In genomic region chr9:124008307-124008854, GRCh38 we compare ENCODE assay signal across 8 cellular contexts. TPM values are rescaled to one million over a fixed set of nuclear protein-coding genes. Genes with fewer than 3 reads are reported as not detected.
DNase-seq lines count a peak whose midpoint lies in the region; TF ChIP-seq lines count a peak whose summit lies in the region.
"Had no signal": no experiment of that assay in that cellular context is flagged by ENCODE, and none has a peak within 500 bp of the region (broad histone marks: within the 10 kb centered on the region; RNA-seq: fewer than 3 reads in every experiment).

No MANE protein-coding gene starts in this region.

- peaks cover 1% of the 10 kb centered on the region for H3K36me3 Mint-ChIP-seq in activated T-helper 1 cell treated with anti-CD3 and anti-CD28 coated beads, Interleukin-12 subunit alpha, Interleukin-12 subunit beta, Interleukin-2, Interleukin-4 antibody, amounts not matched to agents 30 ng/mL and 10 ng/mL and 1 ng/mL, durations not matched to agents 14 hours and 24 hours and 36 hours (ENCODE audit: low read depth)
- no peaks in the 10 kb centered on the region for H3K36me3 Mint-ChIP-seq in nephron (ENCODE audit: low read depth)

- peaks cover 23% of the 10 kb centered on the region for H3K4me1 Mint-ChIP-seq in activated T-helper 1 cell treated with anti-CD3 and anti-CD28 coated beads, Interleukin-12 subunit alpha, Interleukin-12 subunit beta, Interleukin-2, Interleukin-4 antibody, amounts not matched to agents 30 ng/mL and 10 ng/mL and 1 ng/mL, durations not matched to agents 14 hours and 24 hours and 36 hours (ENCODE audit: low read depth)
- H3K4me1 Mint-ChIP-seq in nephron = peaks cover 22% of the 10 kb centered on the region

- no peaks in the 10 kb centered on the region for H3K9me3 Mint-ChIP-seq in activated T-helper 1 cell treated with anti-CD3 and anti-CD28 coated beads, Interleukin-12 subunit alpha, Interleukin-12 subunit beta, Interleukin-2, Interleukin-4 antibody, amounts not matched to agents 30 ng/mL and 10 ng/mL and 1 ng/mL, durations not matched to agents 14 hours and 24 hours and 36 hours
- no peaks in the 10 kb centered on the region for H3K9me3 Mint-ChIP-seq in nephron

- H3K27ac Mint-ChIP-seq in activated T-helper 1 cell treated with anti-CD3 and anti-CD28 coated beads, Interleukin-12 subunit alpha, Interleukin-12 subunit beta, Interleukin-2, Interleukin-4 antibody, amounts not matched to agents 30 ng/mL and 10 ng/mL and 1 ng/mL, durations not matched to agents 14 hours and 24 hours and 36 hours = peak overlapping the region; percentile 61
- no peak overlapping the region for H3K27ac Mint-ChIP-seq in nephron

- no peak overlapping the region for H3K27ac ChIP-seq in HL-60 (replicated peaks)
- H3K27ac ChIP-seq: KMS-11 had no signal

- 0 out of 2 replicates have a peak overlapping the region, but pooled peaks have one; percentile 3 for H3K4me3 ChIP-seq in HL-60 (replicated peaks; ENCODE audit: insufficient read depth, low read length)

- DNase-seq in DMS53 (lab: John Stamatoyannopoulos, UW) (peak; percentile 77), HL-60 (ENCODE audit: low read depth in 1 of 2, low spot score in 1 of 2) (no peak), NCI-H1048 (lab: John Stamatoyannopoulos, UW) (no peak), ecto neural progenitor cell (ENCODE audit: low spot score) (no peak), GM10266 (ENCODE audit: extremely low spot score) (no peak)
- no peak for DNase-seq in activated T-helper 1 cell treated with anti-CD3 and anti-CD28 coated beads, Interleukin-12 subunit alpha, Interleukin-12 subunit beta, Interleukin-2, Interleukin-4 antibody, amounts not matched to agents 30 ng/mL and 10 ng/mL and 1 ng/mL, durations not matched to agents 14 hours and 24 hours and 36 hours (ENCODE audit: low spot score)

- H3K4me3 Mint-ChIP-seq in activated T-helper 1 cell treated with anti-CD3 and anti-CD28 coated beads, Interleukin-12 subunit alpha, Interleukin-12 subunit beta, Interleukin-2, Interleukin-4 antibody, amounts not matched to agents 30 ng/mL and 10 ng/mL and 1 ng/mL, durations not matched to agents 14 hours and 24 hours and 36 hours = no peak overlapping the region
- H3K4me3 Mint-ChIP-seq in nephron = peak overlapping the region; percentile 35 to 62 (median 48)

- H3K27me3 ChIP-seq in HL-60 (ENCODE audit: insufficient read depth, poor library complexity, severe bottlenecking) = peaks cover 88% of the 10 kb centered on the region

- H3K27me3 Mint-ChIP-seq in activated T-helper 1 cell treated with anti-CD3 and anti-CD28 coated beads, Interleukin-12 subunit alpha, Interleukin-12 subunit beta, Interleukin-2, Interleukin-4 antibody, amounts not matched to agents 30 ng/mL and 10 ng/mL and 1 ng/mL, durations not matched to agents 14 hours and 24 hours and 36 hours (ENCODE audit: insufficient read depth) = peaks cover 76% of the 10 kb centered on the region
- peaks cover 96% of the 10 kb centered on the region for H3K27me3 Mint-ChIP-seq in nephron (ENCODE audit: low read depth)

- TF ChIP-seq CTCF in HL-60 (IDR thresholded peaks at IDR 0.05; ENCODE audit: insufficient read depth, low read length) = no peak
- TF ChIP-seq CTCF in nephron (IDR thresholded peaks at IDR 0.05; ENCODE audit: unreplicated experiment in 3 of 3) = no peak
- no peak for TF ChIP-seq CTCF in GM10266 (IDR thresholded peaks at IDR 0.05; ENCODE audit: control insufficient read depth, insufficient read depth, low read depth, missing control alignments)

- intact Hi-C loops in activated T-helper 1 cell treated with anti-CD3 and anti-CD28 coated beads, Interleukin-12 subunit alpha, Interleukin-12 subunit beta, Interleukin-2, Interleukin-4 antibody, amounts not matched to agents 30 ng/mL and 10 ng/mL and 1 ng/mL, durations not matched to agents 14 hours and 24 hours and 36 hours (cut with micrococcal nuclease) = no loop called here

RNA-seq across cellular contexts. Expression of gene LHX2, which starts 3.2 kb away (rescaled TPM):
- not detected in 2 replicates for total RNA-seq in activated T-helper 1 cell treated with anti-CD3 and anti-CD28 coated beads, Interleukin-12 subunit alpha, Interleukin-12 subunit beta, Interleukin-2, Interleukin-4 antibody, amounts not matched to agents 30 ng/mL and 10 ng/mL and 1 ng/mL, durations not matched to agents 14 hours and 24 hours and 36 hours
